16 cellular contexts compared by ENCODE assay signal in genomic region chr2:68565858-68566257, GRCh38.
DNase-seq lines count a peak whose midpoint lies in the region; ATAC-seq and TF ChIP-seq lines count a peak whose summit lies in the region.
"Had no signal": no experiment of that assay in that cellular context is flagged by ENCODE, and none has a peak within 500 bp of the region (broad histone marks: within the 10 kb centered on the region; RNA-seq: fewer than 3 reads in every experiment).

No MANE protein-coding gene starts in this region.

- peaks cover 8% of the 10 kb centered on the region for H3K4me1 ChIP-seq in A673 (ENCODE audit: insufficient read depth, low read length, poor library complexity, severe bottlenecking)
- H3K4me1 ChIP-seq: body of pancreas had no signal

- H3K9me3 ChIP-seq in A673 (ENCODE audit: low read depth, low read length, poor library complexity, severe bottlenecking): no peaks in the 10 kb centered on the region
- H3K9me3 ChIP-seq: body of pancreas had no signal

- no peak overlapping the region for H3K27ac Mint-ChIP-seq in activated T-helper 17 cell treated with anti-CD3 and anti-CD28 coated beads, Interleukin-2, amount 50 U/mL, for 72 hours

- ATAC-seq in activated T-helper 17 cell treated with anti-CD3 and anti-CD28 coated beads, Interleukin-2, amount 50 U/mL, for 72 hours (replicated peaks): peak; percentile 47
- no peak for ATAC-seq in GM19397 (IDR thresholded peaks at IDR 0.05; ENCODE audit: unreplicated experiment)
- no peak for ATAC-seq in HG03565 (IDR thresholded peaks at IDR 0.05; ENCODE audit: unreplicated experiment)
- ATAC-seq in GM21723 (IDR thresholded peaks at IDR 0.05; ENCODE audit: unreplicated experiment): no peak
- ATAC-seq: body of pancreas had no signal

- no peak overlapping the region for H3K4me3 Mint-ChIP-seq in activated T-helper 17 cell treated with anti-CD3 and anti-CD28 coated beads, Interleukin-2, amount 50 U/mL, for 72 hours
- H3K4me3 Mint-ChIP-seq: neural crest cell had no signal

- POLR2A ChIA-PET in A673 (lab: Charles Lee; ENCODE audit: low non-redundant PET): no interaction called here

- no peaks in the 10 kb centered on the region for H3K4me1 Mint-ChIP-seq in activated T-helper 17 cell treated with anti-CD3 and anti-CD28 coated beads, Interleukin-2, amount 50 U/mL, for 72 hours
- H3K4me1 Mint-ChIP-seq: neural crest cell had no signal

- DNase-seq in A673 (ENCODE audit: low spot score): peak; percentile 13
- DNase-seq in HS-5 (ENCODE audit: low read depth): peak; percentile 43
- DNase-seq in glomerular visceral epithelial cell (ENCODE audit: extremely low spot score): peak; percentile 31
- DNase-seq in SHP77 treated with DMSO at 0.1 percent for 48 hours (lab: John Stamatoyannopoulos, UW): no peak
- DNase-seq: activated gamma-delta T cell treated with Interleukin-2 at 50 U/mL for 16 hours; body of pancreas; foreskin melanocyte; NCI-H1694; NCI-H446; stimulated activated CD4-positive, alpha-beta T cell treated with anti-CD3 and anti-CD28 coated beads, Interleukin-2, amount 100 ng/mL, for 24 hours had no signal

- H3K27me3 ChIP-seq in A673 (replicated peaks; ENCODE audit: insufficient read depth, low read depth, low read length, poor library complexity): no peaks in the 10 kb centered on the region
- H3K27me3 ChIP-seq: body of pancreas had no signal

- no peaks in the 10 kb centered on the region for H3K36me3 ChIP-seq in A673 (ENCODE audit: insufficient read depth, low read length, poor library complexity, severe bottlenecking)

- H3K36me3 Mint-ChIP-seq in activated T-helper 17 cell treated with anti-CD3 and anti-CD28 coated beads, Interleukin-2, amount 50 U/mL, for 72 hours (ENCODE audit: low read depth): no peaks in the 10 kb centered on the region

- intact Hi-C loops in A673 (cut with micrococcal nuclease; ENCODE audit: unreplicated experiment): no loop called here

- no peak for TF ChIP-seq CTCF in A673 (conservative IDR thresholded peaks at IDR 0.05; ENCODE audit: low read depth, low read length)

- BruUV-seq in A673 (replicated peaks; lab: Mats Ljungman, UMichigan): no TSS peak

- CTCF ChIA-PET in A673 (lab: Charles Lee): no interaction called here

- H3K4me3 ChIP-seq in A673 (ENCODE audit: low read depth, low read length, poor library complexity, severe bottlenecking): no peak overlapping the region
- H3K4me3 ChIP-seq: body of pancreas had no signal

- no peak overlapping the region for H3K27ac ChIP-seq in A673 (ENCODE audit: low read depth, low read length, poor library complexity, severe bottlenecking)
- H3K27ac ChIP-seq: body of pancreas, VCaP had no signal

- no peaks in the 10 kb centered on the region for H3K9me3 Mint-ChIP-seq in activated T-helper 17 cell treated with anti-CD3 and anti-CD28 coated beads, Interleukin-2, amount 50 U/mL, for 72 hours
- H3K9me3 Mint-ChIP-seq: neural crest cell had no signal

- H3K27me3 Mint-ChIP-seq in activated T-helper 17 cell treated with anti-CD3 and anti-CD28 coated beads, Interleukin-2, amount 50 U/mL, for 72 hours: no peaks in the 10 kb centered on the region
